Comparison of ENCODE assay signal across 22 cellular contexts in genomic region chr4:41701961-41702360, GRCh38. TPM values are rescaled to one million over a fixed set of nuclear protein-coding genes. Genes with fewer than 3 reads are reported as not detected.
DNase-seq lines count a peak whose midpoint lies in the region; ATAC-seq, FAIRE-seq and TF ChIP-seq lines count a peak whose summit lies in the region.
"Had no signal": no experiment of that assay in that cellular context is flagged by ENCODE, and none has a peak within 500 bp of the region (broad histone marks: within the 10 kb centered on the region; RNA-seq: fewer than 3 reads in every experiment).

No MANE protein-coding gene starts in this region.

- TF ChIP-seq RAD21 in A549 (conservative IDR thresholded peaks at IDR 0.05 in 1 of 2, IDR thresholded peaks at IDR 0.05 in 1 of 2): no peak

- no peaks in the 10 kb centered on the region for H3K9me2 ChIP-seq in PC-3 (replicated peaks; ENCODE audit: low read length)

- H3K36me3 ChIP-seq in PC-3 (ENCODE audit: low read depth, low read length) (no peaks in the 10 kb centered on the region), RWPE2 (ENCODE audit: low read depth) (peaks cover 7% of the 10 kb centered on the region), left lung (peaks cover 0 to 8% of the 10 kb centered on the region in 2 donors)

- TF ChIP-seq CTCF in A549 (IDR thresholded peaks at IDR 0.05) (no peak), PC-3 (conservative IDR thresholded peaks at IDR 0.05; ENCODE audit: low read depth, low read length) (no peak), RWPE2 (IDR thresholded peaks at IDR 0.05; ENCODE audit: poor library complexity, severe bottlenecking) (no peak), left lung (IDR thresholded peaks at IDR 0.05) (no peak), dorsolateral prefrontal cortex (IDR thresholded peaks at IDR 0.05 in 54 of 56, conservative IDR thresholded peaks at IDR 0.05 in 2 of 56; ENCODE audit: low read depth in 1 of 56, partially characterized antibody in 56 of 56) (no peak)

- no peak for TF ChIP-seq EP300 in A549 (IDR thresholded peaks at IDR 0.05)

- H3K4me2 ChIP-seq in A549 (0 out of 3 replicates have a peak overlapping the region, but pooled peaks have one; percentile 9), PC-3 (ENCODE audit: low read length) (0 out of 2 replicates have a peak overlapping the region, but pooled peaks have one; percentile 1)

- H3K27ac ChIP-seq in A549 (no peak overlapping the region), PC-3 (ENCODE audit: low read length) (peak overlapping the region; percentile 66), RWPE2 (ENCODE audit: poor library complexity, severe bottlenecking) (peak overlapping the region; percentile 5), left lung (no peak overlapping the region), dorsolateral prefrontal cortex (no peak overlapping the region)
- H3K27ac ChIP-seq: GM23248 had no signal

- peak; percentile 51 to 54; a peak in 3 of 6 replicates for ATAC-seq in A549
- peak; percentile 60 for ATAC-seq in PC-3
- peak; percentile 80 for ATAC-seq in RWPE2 (ENCODE audit: low read depth)
- peak; percentile 25 for ATAC-seq in left lung
- ATAC-seq: GM12878 had no signal

- H3K4me3 ChIP-seq in A549 (no peak overlapping the region), PC-3 (ENCODE audit: low read length) (no peak overlapping the region), RWPE2 (ENCODE audit: severe bottlenecking) (no peak overlapping the region), left lung (no peak overlapping the region), dorsolateral prefrontal cortex (no peak overlapping the region)
- H3K4me3 ChIP-seq: GM12878, GM23248 had no signal

- peak in 1 of 2 experiments; percentile 26 for DNase-seq in A549 (ENCODE audit: low read depth in 1 of 2, low spot score in 1 of 2)
- DNase-seq in PC-3: peak; percentile 72
- no peak for DNase-seq in RWPE2 (ENCODE audit: low spot score)
- DNase-seq in left lung: no peak
- DNase-seq in effector CD8-positive, alpha-beta T cell (lab: John Stamatoyannopoulos, UW): no peak
- no peak for DNase-seq in dorsolateral prefrontal cortex
- DNase-seq in DMS 273 treated with DMSO at 0.1 percent for 48 hours (lab: John Stamatoyannopoulos, UW): no peak
- DNase-seq: 8988T; C1 segment of cervical spinal cord; Calu3; CD4-positive, alpha-beta memory T cell; COR-L47; DMS79; EL; GDM1; GM23248; H7; HCEC 1CT had no signal

- H4K20me1 ChIP-seq in PC-3 (ENCODE audit: low read length): no peaks in the 10 kb centered on the region

- H3K9me3 ChIP-seq in A549 (no peaks in the 10 kb centered on the region), PC-3 (ENCODE audit: low read length) (no peaks in the 10 kb centered on the region), RWPE2 (ENCODE audit: severe bottlenecking) (no peaks in the 10 kb centered on the region), left lung (no peaks in the 10 kb centered on the region)

- H3F3A ChIP-seq in PC-3 (ENCODE audit: low read length, unreplicated experiment): no peaks in the 10 kb centered on the region

- no peaks in the 10 kb centered on the region for H3K27me3 ChIP-seq in PC-3 (ENCODE audit: low read length)
- no peaks in the 10 kb centered on the region for H3K27me3 ChIP-seq in RWPE2 (ENCODE audit: insufficient read depth, poor library complexity, severe bottlenecking)
- peaks cover 0 to 6% of the 10 kb centered on the region in 2 donors for H3K27me3 ChIP-seq in left lung
- H3K27me3 ChIP-seq in dorsolateral prefrontal cortex: peaks cover 0 to 4% (median 0%) of the 10 kb centered on the region in 45 donors

- no peak overlapping the region for H3K9ac ChIP-seq in PC-3 (ENCODE audit: low read length)
- H3K9ac ChIP-seq: GM23248 had no signal

- no peak overlapping the region for H2AFZ ChIP-seq in PC-3 (ENCODE audit: low read length)
- H2AFZ ChIP-seq: GM23248 had no signal

- no peak for FAIRE-seq in A549 (lab: Jason Lieb, UNC)
- FAIRE-seq: GM12878, GM19239, H1 had no signal

- BruUV-seq in PC-3 (replicated peaks; lab: Mats Ljungman, UMichigan): no TSS peak

- 27% methylated on average over 3 of the region's 3 CpGs for WGBS in A549 (ENCODE audit: missing lambda C conversion rate)

- CTCF ChIA-PET in A549 (lab: Yijun Ruan, JAX): interaction anchor here (1.0 to 1.8 kb wide), 4 partner anchors 9 to 181 kb away, joined by 3 to 5 read pairs (median 4); no protein-coding TSS in a partner anchor
- CTCF ChIA-PET in PC-3 (lab: Charles Lee): no interaction called here

- TF ChIP-seq POLR2A in A549 (IDR thresholded peaks at IDR 0.05; ENCODE audit: low read length): no peak

- POLR2A ChIA-PET in A549 (lab: Yijun Ruan, JAX): no interaction called here
- POLR2A ChIA-PET in PC-3 (lab: Charles Lee; ENCODE audit: unreplicated experiment): no interaction called here

- H3K4me1 ChIP-seq in A549 (peaks cover 11% of the 10 kb centered on the region; the same call in 1 of the 3 replicates), PC-3 (ENCODE audit: insufficient read depth, low read length) (peaks cover 15% of the 10 kb centered on the region), RWPE2 (ENCODE audit: insufficient read depth, poor library complexity, severe bottlenecking) (no peaks in the 10 kb centered on the region), left lung (no peaks in the 10 kb centered on the region)

- intact Hi-C loops in PC-3 (cut with micrococcal nuclease) (no loop called here), left lung (cut with DNase I) (no loop called here), dorsolateral prefrontal cortex (cut with DNase I) (no loop called here)

- H3K79me2 ChIP-seq in PC-3 (ENCODE audit: low read length): no peaks in the 10 kb centered on the region

TF ChIP-seq in A549, 52 proteins besides CTCF, POLR2A, EP300 and RAD21:
- TF ChIP-seq EHMT2 (IDR thresholded peaks at IDR 0.05; ENCODE audit: low read depth) (no peak), MAFK (IDR thresholded peaks at IDR 0.05; ENCODE audit: partially characterized antibody) (peak; percentile 87), HES2 (IDR thresholded peaks at IDR 0.05) (no peak), FOXS1 (CRISPR knock-in tag; IDR thresholded peaks at IDR 0.05) (no peak), USF2 (IDR thresholded peaks at IDR 0.05) (no peak), FOSL2 (IDR thresholded peaks at IDR 0.05) (0 out of 2 replicates have a peak, but pooled peaks have one; percentile 24), FOSL2 (CRISPR knock-in tag; IDR thresholded peaks at IDR 0.05) (peak; percentile 41), JUNB (IDR thresholded peaks at IDR 0.05) (no peak), NR3C1 (IDR thresholded peaks at IDR 0.05) (no peak), ELK1 (IDR thresholded peaks at IDR 0.05; ENCODE audit: low read depth, low read length) (no peak)

RNA-seq across cellular contexts. Expression of gene PHOX2B, which starts 46.6 kb away (rescaled TPM):
- polyA plus RNA-seq in A549 (2011; rRNA removed) (not detected in 2 replicates), A549 (2017; fragmentation: RNase III; extraction: RNeasy Plus Mini Kit Qiagen cat#74134 plus additional on column Dnase treatment) (not detected in 3 replicates)
- polyA plus RNA-seq in A549 (2012; cell fraction: cytosol; rRNA removed): not detected in 2 replicates
- not detected in 2 replicates for polyA plus RNA-seq in A549 (2012; cell fraction: nucleus; rRNA removed)
- not detected in 2 replicates for polyA minus RNA-seq in A549 (2011; rRNA and poly(A)+ RNA removed)
- total RNA-seq in PC-3 (2014; rRNA removed) (not detected in 2 replicates), left lung (not detected), dorsolateral prefrontal cortex (under 1 TPM in 1 of 120 experiments, not detected in 119; 0.15 TPM)
- total RNA-seq: Calu3; CD4-positive, alpha-beta memory T cell; GM12878; GM23248; H1; H7 had no signal
- polyA plus RNA-seq: BJ; CD4-positive, alpha-beta memory T cell; GM12878; GM23248; H1 had no signal

Comparison
In these comparisons a context has a peak if more than half of its experiments do, and no peak if none do; other contexts are left out.
1. ATAC-seq: peak in every context shown above with its lines; median percentile 80 in RWPE2; 60 in PC-3; 52 in A549; 25 in left lung.
2. H3K27ac ChIP-seq: peak in PC-3 (single experiment) and RWPE2 (single experiment); none in A549 (0 of 2), left lung (0 of 2) and dorsolateral prefrontal cortex (0 of 59).